In the genomic region with DNA sequence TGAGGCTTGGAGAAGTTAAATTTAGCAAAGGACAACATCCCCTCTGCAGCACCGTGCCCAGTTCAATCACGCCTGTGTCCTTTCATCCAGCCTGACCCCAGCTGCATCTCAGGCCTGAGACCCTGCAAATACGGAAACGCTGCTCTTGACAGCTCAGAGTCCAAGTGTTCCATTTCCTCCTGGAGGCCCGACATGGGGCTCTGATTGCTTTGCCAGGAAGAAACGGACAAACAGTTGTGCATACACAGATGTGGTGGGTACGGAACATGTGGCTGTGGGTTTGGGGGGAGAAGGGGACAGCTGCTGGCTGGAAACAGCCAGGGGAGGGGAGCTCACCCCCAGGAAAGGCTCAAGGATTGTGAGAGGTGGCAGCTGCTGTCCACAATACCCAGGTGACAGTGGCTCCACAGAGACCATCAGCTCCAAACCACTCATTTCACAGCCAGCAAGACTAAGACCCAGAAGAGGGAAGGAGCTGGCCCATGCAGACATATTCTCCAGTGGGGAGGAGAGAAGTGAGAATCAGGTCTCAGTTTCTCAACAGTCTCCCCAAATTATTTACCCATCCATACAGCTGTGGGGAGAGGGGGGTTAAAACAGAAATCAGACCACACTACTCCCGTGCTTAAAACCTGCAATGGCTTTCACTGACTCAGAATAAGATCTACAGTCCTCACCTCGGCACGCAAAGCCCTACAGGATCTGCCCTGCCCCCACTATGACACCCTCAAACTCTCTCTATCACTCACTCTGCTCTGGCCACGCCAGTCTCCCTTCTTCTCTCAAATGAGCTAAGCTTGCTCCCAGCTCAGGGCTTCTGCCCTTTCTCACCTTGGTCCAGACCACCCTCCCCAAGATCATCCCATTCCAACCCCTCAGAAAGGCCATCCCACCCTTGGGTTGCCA, we compare ENCODE assay signal across 8 cellular contexts.
DNase-seq lines count a peak whose midpoint lies in the region; ATAC-seq lines count a peak whose summit lies in the region.

No MANE protein-coding gene starts in this region.

- ATAC-seq in GM19455 (IDR thresholded peaks at IDR 0.05; ENCODE audit: unreplicated experiment) (peak; percentile 59), HG03520 (IDR thresholded peaks at IDR 0.05; ENCODE audit: unreplicated experiment) (peak; percentile 54), GM21526 (IDR thresholded peaks at IDR 0.05; ENCODE audit: low FRiP score, unreplicated experiment) (no peak)
- peak; percentile 87 for ATAC-seq in activated naive CD8-positive, alpha-beta T cell treated with anti-CD3 and anti-CD28 coated beads, Interleukin-2, amount 50 U/mL, for 24 hours

- peaks cover 38% of the 10 kb centered on the region for H3K36me3 Mint-ChIP-seq in activated naive CD8-positive, alpha-beta T cell treated with anti-CD3 and anti-CD28 coated beads, Interleukin-2, amount 50 U/mL, for 24 hours (ENCODE audit: low read depth)

- H3K4me3 Mint-ChIP-seq in activated naive CD8-positive, alpha-beta T cell treated with anti-CD3 and anti-CD28 coated beads, Interleukin-2, amount 50 U/mL, for 24 hours: peak overlapping the region; percentile 61

- H3K9me3 Mint-ChIP-seq in activated naive CD8-positive, alpha-beta T cell treated with anti-CD3 and anti-CD28 coated beads, Interleukin-2, amount 50 U/mL, for 24 hours: no peaks in the 10 kb centered on the region

- H3K27ac Mint-ChIP-seq in activated naive CD8-positive, alpha-beta T cell treated with anti-CD3 and anti-CD28 coated beads, Interleukin-2, amount 50 U/mL, for 24 hours: peak overlapping the region; percentile 96

- H3K4me1 Mint-ChIP-seq in activated naive CD8-positive, alpha-beta T cell treated with anti-CD3 and anti-CD28 coated beads, Interleukin-2, amount 50 U/mL, for 24 hours: peaks cover 62% of the 10 kb centered on the region

- DNase-seq in CD1c-positive myeloid dendritic cell (ENCODE audit: extremely low spot score) (peak; percentile 18), LoVo (ENCODE audit: low spot score) (no peak), cerebellar cortex (ENCODE audit: low spot score) (no peak)
- DNase-seq in activated naive CD8-positive, alpha-beta T cell treated with anti-CD3 and anti-CD28 coated beads, Interleukin-2, amount 50 U/mL, for 24 hours: peak; percentile 79
- peak; percentile 62 to 64 for DNase-seq in stimulated activated CD4-positive, alpha-beta T cell treated with anti-CD3 and anti-CD28 coated beads, Interleukin-2, amount 100 ng/mL, for 48 hours

- no peaks in the 10 kb centered on the region for H3K27me3 Mint-ChIP-seq in activated naive CD8-positive, alpha-beta T cell treated with anti-CD3 and anti-CD28 coated beads, Interleukin-2, amount 50 U/mL, for 24 hours

Comparison
In these comparisons a context has a peak if more than half of its experiments do, and no peak if none do; other contexts are left out.
1. DNase-seq: peak in CD1c-positive myeloid dendritic cell (single experiment), activated naive CD8-positive, alpha-beta T cell treated with anti-CD3 and anti-CD28 coated beads, Interleukin-2, amount 50 U/mL, for 24 hours (single experiment) and stimulated activated CD4-positive, alpha-beta T cell treated with anti-CD3 and anti-CD28 coated beads, Interleukin-2, amount 100 ng/mL, for 48 hours (2 of 2); none in LoVo (single experiment) and cerebellar cortex (single experiment).